10 cellular contexts compared by ENCODE assay signal in the genomic region with DNA sequence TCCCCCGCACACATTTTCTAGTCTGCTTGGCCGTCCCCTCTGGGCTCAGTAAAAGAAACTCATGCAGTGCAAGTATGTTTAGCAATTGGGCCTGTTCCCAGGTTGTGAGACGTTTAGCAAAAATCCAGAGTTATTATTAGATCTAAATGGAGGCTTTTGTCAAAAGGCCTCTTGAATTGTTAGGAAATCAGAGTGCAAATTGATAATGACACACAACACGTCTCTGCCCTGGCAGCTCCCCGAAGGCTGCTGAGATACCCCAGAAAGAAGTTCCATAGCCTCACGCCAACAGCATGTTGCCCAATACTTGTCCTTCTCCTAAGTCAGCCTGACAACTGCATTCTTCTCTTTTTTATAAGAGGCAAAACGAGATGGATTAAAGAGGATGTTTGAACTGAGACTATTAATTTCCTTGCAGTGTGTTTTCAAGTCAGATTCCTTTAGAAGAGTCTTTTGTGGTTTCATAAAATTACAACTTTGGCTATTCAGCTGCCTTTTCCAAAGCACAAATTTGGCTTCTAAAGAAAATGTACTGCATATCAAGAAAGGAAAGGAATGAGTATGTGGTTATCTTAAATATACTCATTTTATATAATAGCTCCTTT.
DNase-seq lines count a peak whose midpoint lies in the region; TF ChIP-seq lines count a peak whose summit lies in the region.
"Had no signal": no experiment of that assay in that cellular context is flagged by ENCODE, and none has a peak within 500 bp of the region (broad histone marks: within the 10 kb centered on the region; RNA-seq: fewer than 3 reads in every experiment).

No MANE protein-coding gene starts in this region.

- DNase-seq in NCI-H226 (peak; percentile 14), epithelial cell of esophagus (ENCODE audit: low read depth) (peak; percentile 29), midbrain (lab: John Stamatoyannopoulos, UW) (peak; percentile 33), tibial artery (peak; percentile 84 to 90), HEK293T (ENCODE audit: extremely low spot score) (no peak), cerebellar nuclear complex (lab: John Stamatoyannopoulos, UW) (no peak), KG1 (lab: John Stamatoyannopoulos, UW) (no peak)
- no peak for DNase-seq in activated CD4-positive, alpha-beta T cell treated with anti-CD3 and anti-CD28 coated beads, Interleukin-2, amount 50 U/mL, for 4 hours
- DNase-seq: NCI-H82 had no signal

- H3K9me3 ChIP-seq in tibial artery: no peaks in the 10 kb centered on the region

- POLR2A ChIA-PET in HEK293T (lab: Yijun Ruan, JAX): no interaction called here

- TF ChIP-seq CTCF in epithelial cell of esophagus (IDR thresholded peaks at IDR 0.05; ENCODE audit: insufficient read depth, low read depth, low read length, missing control alignments) (no peak), tibial artery (IDR thresholded peaks at IDR 0.05) (no peak)

- peaks cover 0 to 19% (median 13%) of the 10 kb centered on the region in 4 donors for H3K4me1 ChIP-seq in tibial artery

- peak overlapping the region; percentile 72 to 74 for H3K27ac ChIP-seq in tibial artery

- H3K27me3 ChIP-seq in tibial artery: no peaks in the 10 kb centered on the region

- H3K36me3 ChIP-seq in tibial artery: no peaks in the 10 kb centered on the region

- intact Hi-C loops in tibial artery (cut with DNase I; ENCODE audit: low total_unique reads): no loop called here

- no peak overlapping the region for H3K4me3 ChIP-seq in epithelial cell of esophagus (ENCODE audit: low read length)
- H3K4me3 ChIP-seq in tibial artery: peak overlapping the region in 1 of 2 donors; percentile 19
- H3K4me3 ChIP-seq: skin epidermis had no signal

- CTCF ChIA-PET in HEK293T (lab: Yijun Ruan, JAX): no interaction called here

TF ChIP-seq in HEK293T, 16 proteins besides CTCF, POLR2A, EP300 and RAD21:
- TF ChIP-seq ZNF384 (IDR thresholded peaks at IDR 0.05): no peak
- no peak for TF ChIP-seq NFRKB (IDR thresholded peaks at IDR 0.05)
- TF ChIP-seq SP1 (IDR thresholded peaks at IDR 0.05): no peak
- no peak for TF ChIP-seq LEF1 (IDR thresholded peaks at IDR 0.05; ENCODE audit: borderline replicate concordance)
- no peak for TF ChIP-seq SUZ12 (IDR thresholded peaks at IDR 0.05)
- TF ChIP-seq CTBP1 (IDR thresholded peaks at IDR 0.05; ENCODE audit: borderline replicate concordance): no peak
- TF ChIP-seq FOXM1 (IDR thresholded peaks at IDR 0.05; ENCODE audit: borderline replicate concordance): no peak
TF ChIP-seq in HEK293T: peak in this region for 0.

Comparison
In these comparisons a context has a peak if more than half of its experiments do, and no peak if none do; other contexts are left out.
1. DNase-seq: peak in NCI-H226 (single experiment), epithelial cell of esophagus (single experiment), midbrain (single experiment) and tibial artery (2 of 2); none in HEK293T (single experiment), cerebellar nuclear complex (0 of 2), KG1 (single experiment) and activated CD4-positive, alpha-beta T cell treated with anti-CD3 and anti-CD28 coated beads, Interleukin-2, amount 50 U/mL, for 4 hours (0 of 2).